ENCODE assay signal across 8 cellular contexts in genomic region chr1:90133133-90133532, GRCh38.
A peak's percentile ranks its signal among the peaks of the same experiment; 100 is the strongest.
DNase-seq lines count a peak whose midpoint lies in the region; ATAC-seq, FAIRE-seq and TF ChIP-seq lines count a peak whose summit lies in the region.

No MANE protein-coding gene starts in this region.

- no peak for ATAC-seq in GM18519 (IDR thresholded peaks at IDR 0.05; ENCODE audit: low FRiP score, unreplicated experiment)

- no peaks in the 10 kb centered on the region for H3K4me1 Mint-ChIP-seq in CD14-positive monocyte

- H3K36me3 ChIP-seq in osteoblast (ENCODE audit: insufficient read depth, low read length), result no peaks in the 10 kb centered on the region

- no peaks in the 10 kb centered on the region for H4K20me1 ChIP-seq in osteoblast (ENCODE audit: insufficient read depth, low read length)

- no peaks in the 10 kb centered on the region for H3K79me2 ChIP-seq in osteoblast (ENCODE audit: insufficient read depth, low read length)

- POLR2A ChIA-PET in HEK293T (lab: Yijun Ruan, JAX), result no interaction called here

- no peak overlapping the region for H3K4me2 ChIP-seq in osteoblast (ENCODE audit: insufficient read depth, low read length)

- no peaks in the 10 kb centered on the region for H3K27me3 ChIP-seq in osteoblast (ENCODE audit: insufficient read depth, low read length)

- H3K9me3 ChIP-seq in osteoblast (ENCODE audit: low read depth, low read length), result no peaks in the 10 kb centered on the region

- H3K36me3 Mint-ChIP-seq in CD14-positive monocyte, result no peaks in the 10 kb centered on the region

- H3K27ac Mint-ChIP-seq in CD14-positive monocyte, result no peak overlapping the region

- no peak for FAIRE-seq in GM12891 (lab: Jason Lieb, UNC)

- H3K27me3 Mint-ChIP-seq in CD14-positive monocyte (ENCODE audit: low read depth in 3 of 3), result peaks cover 2 to 18% (median 8%) of the 10 kb centered on the region in 3 donors

- H3K9me3 Mint-ChIP-seq in CD14-positive monocyte, result peaks cover 0 to 11% (median 3%) of the 10 kb centered on the region in 7 donors

- intact Hi-C loops in CD14-positive monocyte (cut with micrococcal nuclease), result no loop called here

- CTCF ChIA-PET in HEK293T (lab: Yijun Ruan, JAX), result interaction anchor here (0.7 to 2.8 kb wide), 8 partner anchors 9 to 1033 kb away, joined by 3 to 10 read pairs (median 4); no protein-coding TSS in a partner anchor

- H3K4me1 ChIP-seq in osteoblast (ENCODE audit: insufficient read depth, low read length), result no peaks in the 10 kb centered on the region

- DNase-seq in CD14-positive monocyte (ENCODE audit: low spot score) (no peak), HEK293T (ENCODE audit: extremely low spot score) (peak; percentile 55), NCI-H748 (lab: John Stamatoyannopoulos, UW; ENCODE audit: unreplicated experiment) (peak; percentile 69), choroid plexus epithelial cell (ENCODE audit: low read depth) (peak; percentile 47), osteoblast (ENCODE audit: insufficient read length, low spot score, missing footprints) (peak; percentile 14), GF-D8 (lab: John Stamatoyannopoulos, UW) (no peak), GM12891 (ENCODE audit: insufficient read length, low spot score) (no peak)

- no peak overlapping the region for H3K4me3 ChIP-seq in choroid plexus epithelial cell (ENCODE audit: low read depth, low read length)
- H3K4me3 ChIP-seq in osteoblast (ENCODE audit: insufficient read depth, low read length), result no peak overlapping the region

- H3K4me3 Mint-ChIP-seq in CD14-positive monocyte, result no peak overlapping the region

- TF ChIP-seq POLR2A in GM12891 (IDR thresholded peaks at IDR 0.05; ENCODE audit: low read depth, low read length), result no peak

- peak; percentile 17 for TF ChIP-seq CTCF in CD14-positive monocyte (IDR thresholded peaks at IDR 0.05)
- TF ChIP-seq CTCF in choroid plexus epithelial cell (conservative IDR thresholded peaks at IDR 0.05; ENCODE audit: low read depth, low read length), result peak; percentile 62
- peak; percentile 44 for TF ChIP-seq CTCF in osteoblast (IDR thresholded peaks at IDR 0.05; ENCODE audit: extremely low read depth, low read depth, low read length)

- H3K27ac ChIP-seq in osteoblast (ENCODE audit: low read depth, low read length), result no peak overlapping the region

- H2AFZ ChIP-seq in osteoblast (ENCODE audit: low read length), result no peak overlapping the region

TF ChIP-seq in HEK293T, 16 proteins besides CTCF, POLR2A, EP300 and RAD21:
- TF ChIP-seq PKNOX1 (IDR thresholded peaks at IDR 0.05), result peak; percentile 23; the same call in 1 of the 2 replicates
- TF ChIP-seq ZNF384 (IDR thresholded peaks at IDR 0.05), result no peak

TF ChIP-seq in GM12891, 5 proteins besides CTCF, POLR2A, EP300 and RAD21:
- TF ChIP-seq PAX5 (IDR thresholded peaks at IDR 0.05; ENCODE audit: insufficient read depth, low read length, severe bottlenecking), result no peak
- no peak for TF ChIP-seq SPI1 (IDR thresholded peaks at IDR 0.05; ENCODE audit: low read depth, low read length)
- TF ChIP-seq TAF1 (IDR thresholded peaks at IDR 0.05; ENCODE audit: low read depth, low read length), result no peak
- no peak for TF ChIP-seq POU2F2 (IDR thresholded peaks at IDR 0.05; ENCODE audit: low read depth, low read length)
- no peak for TF ChIP-seq POLR2AphosphoS5 (IDR thresholded peaks at IDR 0.05; ENCODE audit: low read depth, low read length)

Comparison
In these comparisons a context has a peak if more than half of its experiments do, and no peak if none do; other contexts are left out.
1. DNase-seq: peak in HEK293T (single experiment), NCI-H748 (single experiment), choroid plexus epithelial cell (single experiment) and osteoblast (single experiment); none in CD14-positive monocyte (single experiment), GF-D8 (single experiment) and GM12891 (single experiment).
2. Peak in every context shown above with its lines, with median percentiles within 50 percentile points of each other: CTCF ChIP-seq.